10 cellular contexts compared by ENCODE assay signal in genomic region chr2:170818294-170819104, GRCh38. TPM values are rescaled to one million over a fixed set of nuclear protein-coding genes. Genes with fewer than 3 reads are reported as not detected.
DNase-seq lines count a peak whose midpoint lies in the region; ATAC-seq, FAIRE-seq and TF ChIP-seq lines count a peak whose summit lies in the region.
"Had no signal": no experiment of that assay in that cellular context is flagged by ENCODE, and none has a peak within 500 bp of the region (broad histone marks: within the 10 kb centered on the region; RNA-seq: fewer than 3 reads in every experiment).

No MANE protein-coding gene starts in this region.

- H3K27ac ChIP-seq in heart left ventricle = no peak overlapping the region
- H3K27ac ChIP-seq in keratinocyte (ENCODE audit: control insufficient read depth, insufficient read depth, low read length) = no peak overlapping the region
- H3K27ac ChIP-seq in thymus (ENCODE audit: low read depth) = no peak overlapping the region
- H3K27ac ChIP-seq: upper lobe of right lung had no signal

- ATAC-seq in heart left ventricle (no peak), GM21825 (IDR thresholded peaks at IDR 0.05; ENCODE audit: unreplicated experiment) (no peak), GM19351 (IDR thresholded peaks at IDR 0.05; ENCODE audit: unreplicated experiment) (no peak)
- ATAC-seq: upper lobe of right lung had no signal

- DNase-seq in heart left ventricle (no peak), cardiac septum (ENCODE audit: low spot score) (no peak), keratinocyte (ENCODE audit: low read depth, low spot score) (no peak), RCC 7860 (ENCODE audit: low spot score) (no peak)
- no peak for DNase-seq in activated T-helper 1 cell treated with anti-CD3 and anti-CD28 coated beads, Interleukin-12 subunit alpha, Interleukin-12 subunit beta, Interleukin-2, Interleukin-4 antibody, amounts not matched to agents 30 ng/mL and 10 ng/mL and 1 ng/mL, durations not matched to agents 14 hours and 24 hours and 36 hours (ENCODE audit: low spot score)
- DNase-seq: DND-41, upper lobe of right lung had no signal

- WGBS in heart left ventricle, 4 donors = 3 to 5% (median 3%) methylated on average over 52 to 60 of the region's 60 CpGs
- WGBS in thymus = 8% methylated on average over 60 of the region's 60 CpGs

- peaks cover 5% of the 10 kb centered on the region for H3K36me3 Mint-ChIP-seq in activated T-helper 1 cell treated with anti-CD3 and anti-CD28 coated beads, Interleukin-12 subunit alpha, Interleukin-12 subunit beta, Interleukin-2, Interleukin-4 antibody, amounts not matched to agents 30 ng/mL and 10 ng/mL and 1 ng/mL, durations not matched to agents 14 hours and 24 hours and 36 hours (ENCODE audit: low read depth)

- H3K4me1 ChIP-seq in heart left ventricle (peaks cover 28 to 87% (median 68%) of the 10 kb centered on the region in 12 donors), keratinocyte (ENCODE audit: control insufficient read depth, extremely low read depth, insufficient read depth, low read length) (peaks cover 50% of the 10 kb centered on the region), thymus (ENCODE audit: control insufficient read depth, insufficient read depth, low read length) (peaks cover 10% of the 10 kb centered on the region)

- intact Hi-C loops in heart left ventricle (cut with DNase I) = loop anchor here in 7 of 10 donors (5.0 to 10.0 kb wide), 6 partner anchors 414 to 584 kb away; no protein-coding TSS in a partner anchor
- intact Hi-C loops in cardiac septum (cut with DNase I) = loop anchor here (10.0 kb wide), 1 partner anchor 584 kb away; no protein-coding TSS in a partner anchor
- intact Hi-C loops in activated T-helper 1 cell treated with anti-CD3 and anti-CD28 coated beads, Interleukin-12 subunit alpha, Interleukin-12 subunit beta, Interleukin-2, Interleukin-4 antibody, amounts not matched to agents 30 ng/mL and 10 ng/mL and 1 ng/mL, durations not matched to agents 14 hours and 24 hours and 36 hours (cut with micrococcal nuclease) = loop anchor here (5.0 kb wide), 2 partner anchors 1264 to 1284 kb away; partner anchors contain the start of gene DLX2

- TF ChIP-seq POLR2A in heart left ventricle (IDR thresholded peaks at IDR 0.05) = no peak

- H3K4me1 Mint-ChIP-seq in activated T-helper 1 cell treated with anti-CD3 and anti-CD28 coated beads, Interleukin-12 subunit alpha, Interleukin-12 subunit beta, Interleukin-2, Interleukin-4 antibody, amounts not matched to agents 30 ng/mL and 10 ng/mL and 1 ng/mL, durations not matched to agents 14 hours and 24 hours and 36 hours (ENCODE audit: low read depth) = peaks cover 46% of the 10 kb centered on the region

- no peaks in the 10 kb centered on the region for H3K9me3 Mint-ChIP-seq in activated T-helper 1 cell treated with anti-CD3 and anti-CD28 coated beads, Interleukin-12 subunit alpha, Interleukin-12 subunit beta, Interleukin-2, Interleukin-4 antibody, amounts not matched to agents 30 ng/mL and 10 ng/mL and 1 ng/mL, durations not matched to agents 14 hours and 24 hours and 36 hours

- no peaks in the 10 kb centered on the region for H4K20me1 ChIP-seq in keratinocyte (ENCODE audit: control insufficient read depth, extremely low read depth, insufficient read depth, low read length)

- peak overlapping the region; percentile 70 for H3K4me2 ChIP-seq in keratinocyte (ENCODE audit: control insufficient read depth, extremely low read depth, insufficient read depth, low read depth, low read length)

- no peaks in the 10 kb centered on the region for H3K9me1 ChIP-seq in keratinocyte (ENCODE audit: control insufficient read depth, extremely low read depth, insufficient read depth, low read length)

- no peak for TF ChIP-seq CTCF in heart left ventricle (IDR thresholded peaks at IDR 0.05)
- no peak for TF ChIP-seq CTCF in keratinocyte (optimal IDR thresholded peaks at IDR 0.05 in 1 of 3, IDR thresholded peaks at IDR 0.05 in 1 of 3, conservative IDR thresholded peaks at IDR 0.05 in 1 of 3; ENCODE audit: extremely low read depth in 1 of 3, insufficient read depth in 2 of 3, low read length in 3 of 3)

- peak overlapping the region; percentile 80 for H2AFZ ChIP-seq in keratinocyte (ENCODE audit: control insufficient read depth, low read length)

- H3K27me3 ChIP-seq in heart left ventricle (peaks cover 78 to 100% (median 99%) of the 10 kb centered on the region in 9 donors), keratinocyte (ENCODE audit: control insufficient read depth, extremely low read depth, insufficient read depth, low read length) (peaks cover 84% of the 10 kb centered on the region), thymus (ENCODE audit: control insufficient read depth, insufficient read depth) (peaks cover 96% of the 10 kb centered on the region)

- FAIRE-seq in keratinocyte (lab: Jason Lieb, UNC) (no peak), RCC 7860 (lab: Jason Lieb, UNC) (no peak)

- dilution Hi-C loops in keratinocyte (cut with MboI; ENCODE audit: extremely low pct_ligation_motif_present, low sequenced_read_pairs) = no loop called here

- H3K36me3 ChIP-seq in heart left ventricle = no peaks in the 10 kb centered on the region
- no peaks in the 10 kb centered on the region for H3K36me3 ChIP-seq in keratinocyte (ENCODE audit: control insufficient read depth in 2 of 2, extremely low read depth in 1 of 2, insufficient read depth in 2 of 2, low read length in 2 of 2)
- H3K36me3 ChIP-seq in thymus (ENCODE audit: control insufficient read depth, insufficient read depth) = no peaks in the 10 kb centered on the region
- H3K36me3 ChIP-seq: upper lobe of right lung had no signal

- H3K4me3 ChIP-seq in heart left ventricle = peak overlapping the region in 9 of 12 donors; percentile 34 to 56 (median 45)
- peak overlapping the region; percentile 41 to 61 (median 48) for H3K4me3 ChIP-seq in keratinocyte (ENCODE audit: control insufficient read depth in 2 of 3, extremely low read depth in 1 of 3, insufficient read depth in 2 of 3, low read depth in 1 of 3, low read length in 3 of 3)
- H3K4me3 ChIP-seq in thymus (ENCODE audit: low read length) = peak overlapping the region; percentile 11

- H3K9ac ChIP-seq in keratinocyte (ENCODE audit: control insufficient read depth, extremely low read depth, insufficient read depth, low read length) = peak overlapping the region; percentile 33

- peaks cover 90% of the 10 kb centered on the region for H3K27me3 Mint-ChIP-seq in activated T-helper 1 cell treated with anti-CD3 and anti-CD28 coated beads, Interleukin-12 subunit alpha, Interleukin-12 subunit beta, Interleukin-2, Interleukin-4 antibody, amounts not matched to agents 30 ng/mL and 10 ng/mL and 1 ng/mL, durations not matched to agents 14 hours and 24 hours and 36 hours (ENCODE audit: insufficient read depth)

- H3K27ac Mint-ChIP-seq in activated T-helper 1 cell treated with anti-CD3 and anti-CD28 coated beads, Interleukin-12 subunit alpha, Interleukin-12 subunit beta, Interleukin-2, Interleukin-4 antibody, amounts not matched to agents 30 ng/mL and 10 ng/mL and 1 ng/mL, durations not matched to agents 14 hours and 24 hours and 36 hours = peak overlapping the region; percentile 44

- no peaks in the 10 kb centered on the region for H3K79me2 ChIP-seq in keratinocyte (ENCODE audit: control insufficient read depth, insufficient read depth, low read length)

- H3K4me3 Mint-ChIP-seq in activated T-helper 1 cell treated with anti-CD3 and anti-CD28 coated beads, Interleukin-12 subunit alpha, Interleukin-12 subunit beta, Interleukin-2, Interleukin-4 antibody, amounts not matched to agents 30 ng/mL and 10 ng/mL and 1 ng/mL, durations not matched to agents 14 hours and 24 hours and 36 hours = peak overlapping the region; percentile 79

- H3K9me3 ChIP-seq in heart left ventricle = no peaks in the 10 kb centered on the region
- no peaks in the 10 kb centered on the region for H3K9me3 ChIP-seq in keratinocyte (ENCODE audit: control insufficient read depth, low read depth, low read length)
- H3K9me3 ChIP-seq in thymus (ENCODE audit: control insufficient read depth) = peaks cover 3% of the 10 kb centered on the region
- H3K9me3 ChIP-seq: upper lobe of right lung had no signal

RNA-seq across cellular contexts. Expression of gene GAD1, which starts 1.8 kb away (rescaled TPM):
- total RNA-seq in heart left ventricle (under 1 TPM in 3 of 9 donors, not detected in 6; 0.32 to 0.51 (median 0.37) TPM), cardiac septum (0.46 TPM)
- polyA plus RNA-seq in heart left ventricle (under 1 TPM in 1 of 2 donors, not detected in 1; 0.04 TPM), keratinocyte (4.5 to 9.4 TPM (median 5.9 TPM) in 3 replicates), thymus (4.2 TPM)
- 4.7 and 5.3 TPM in 2 replicates for total RNA-seq in activated T-helper 1 cell treated with anti-CD3 and anti-CD28 coated beads, Interleukin-12 subunit alpha, Interleukin-12 subunit beta, Interleukin-2, Interleukin-4 antibody, amounts not matched to agents 30 ng/mL and 10 ng/mL and 1 ng/mL, durations not matched to agents 14 hours and 24 hours and 36 hours
- 1.5 TPM for polyA plus RNA-seq in keratinocyte (2011; ENCODE audit: low read depth)
- 4.8 and 7.4 TPM in 2 replicates for polyA plus RNA-seq in keratinocyte (2011; cell fraction: cytosol; rRNA removed)
- 20.0 and 22.9 TPM in 2 replicates for polyA plus RNA-seq in keratinocyte (2011; cell fraction: nucleus; rRNA removed)
- polyA plus RNA-seq in keratinocyte (2012; ENCODE audit: low replicate concordance) = 2.7 and 7.6 TPM in 2 replicates
- polyA minus RNA-seq in keratinocyte = 1.9 to 6.6 TPM (median 3.0 TPM) in 3 replicates
- polyA minus RNA-seq in keratinocyte (2011; cell fraction: cytosol; rRNA and poly(A)+ RNA removed) = 3.5 TPM
- polyA minus RNA-seq in keratinocyte (2011; cell fraction: nucleus; rRNA and poly(A)+ RNA removed) = 4.9 and 6.1 TPM in 2 replicates
- total RNA-seq: upper lobe of right lung had no signal

RNA-seq across cellular contexts. Expression of gene ERICH2, which starts 48.3 kb away (rescaled TPM):
- total RNA-seq in heart left ventricle (1 to 10 TPM in 2 of 9 donors, under 1 TPM in 3, not detected in 4; 0.85 to 3.4 (median 0.98) TPM), cardiac septum (1.7 TPM)
- polyA plus RNA-seq in heart left ventricle (1 to 10 TPM in 1 of 2 donors, under 1 TPM in 1; 0.22 to 1.9 TPM), keratinocyte (0.41 to 1.3 TPM (median 0.45 TPM) in 3 replicates), thymus (0.52 TPM)
- not detected in 2 replicates for total RNA-seq in activated T-helper 1 cell treated with anti-CD3 and anti-CD28 coated beads, Interleukin-12 subunit alpha, Interleukin-12 subunit beta, Interleukin-2, Interleukin-4 antibody, amounts not matched to agents 30 ng/mL and 10 ng/mL and 1 ng/mL, durations not matched to agents 14 hours and 24 hours and 36 hours
- 5.9 TPM for polyA plus RNA-seq in keratinocyte (2011; ENCODE audit: low read depth)
- polyA plus RNA-seq in keratinocyte (2011; cell fraction: cytosol; rRNA removed) = 0.79 and 1.5 TPM in 2 replicates
- polyA plus RNA-seq in keratinocyte (2011; cell fraction: nucleus; rRNA removed) = 0.88 TPM in 1 of 2 replicates, not detected in the other
- 1.2 and 1.7 TPM in 2 replicates for polyA plus RNA-seq in keratinocyte (2012; ENCODE audit: low replicate concordance)
- polyA minus RNA-seq in keratinocyte = not detected in 3 replicates
- not detected for polyA minus RNA-seq in keratinocyte (2011; cell fraction: cytosol; rRNA and poly(A)+ RNA removed)
- polyA minus RNA-seq in keratinocyte (2011; cell fraction: nucleus; rRNA and poly(A)+ RNA removed) = not detected in 2 replicates
